In genomic region chr16:31268033-31268365, GRCh38 we compare ENCODE assay signal across 23 cellular contexts. TPM values are rescaled to one million over a fixed set of nuclear protein-coding genes. Genes with fewer than 3 reads are reported as not detected.
A peak's percentile ranks its signal among the peaks of the same experiment; 100 is the strongest.
DNase-seq lines count a peak whose midpoint lies in the region; ATAC-seq and TF ChIP-seq lines count a peak whose summit lies in the region.
"Had no signal": no experiment of that assay in that cellular context is flagged by ENCODE, and none has a peak within 500 bp of the region (broad histone marks: within the 10 kb centered on the region; RNA-seq: fewer than 3 reads in every experiment).

No MANE protein-coding gene starts in this region.

- no peak overlapping the region for H3K4me2 ChIP-seq in GM23338

- H3K36me3 Mint-ChIP-seq in activated CD8-positive, alpha-beta T cell treated with anti-CD3 and anti-CD28 coated beads for 36 hours (ENCODE audit: low read depth): no peaks in the 10 kb centered on the region
- H3K36me3 Mint-ChIP-seq in activated CD8-positive, alpha-beta T cell treated with anti-CD3 and anti-CD28 coated beads, Interleukin-2, amount 10 ng/mL, durations not matched to agents 7 days and 5 days (ENCODE audit: low read depth): peaks cover 14% of the 10 kb centered on the region
- no peaks in the 10 kb centered on the region for H3K36me3 Mint-ChIP-seq in GM23338 (ENCODE audit: low read depth)
- H3K36me3 Mint-ChIP-seq in activated naive CD8-positive, alpha-beta T cell treated with anti-CD3 and anti-CD28 coated beads, Interleukin-2, amount 10 ng/mL, durations not matched to agents 7 days and 5 days: peaks cover 9% of the 10 kb centered on the region
- H3K36me3 Mint-ChIP-seq in neural crest cell (ENCODE audit: low read depth): no peaks in the 10 kb centered on the region
- H3K36me3 Mint-ChIP-seq in endothelial cell (ENCODE audit: low read depth, unreplicated experiment): peaks cover 4% of the 10 kb centered on the region

- no peaks in the 10 kb centered on the region for H3K36me3 ChIP-seq in GM23338 (ENCODE audit: insufficient read depth)
- H3K36me3 ChIP-seq: brain microvascular endothelial cell, colonic mucosa, right atrium auricular region had no signal

- no peaks in the 10 kb centered on the region for H3K79me2 ChIP-seq in GM23338 (replicated peaks; ENCODE audit: insufficient read depth)

- no peaks in the 10 kb centered on the region for H4K20me1 ChIP-seq in GM23338 (replicated peaks; ENCODE audit: insufficient read depth)

- no peaks in the 10 kb centered on the region for H3K27me3 ChIP-seq in GM23338 (ENCODE audit: insufficient read depth)
- H3K27me3 ChIP-seq: brain microvascular endothelial cell, colonic mucosa, right atrium auricular region had no signal

- H3K4me3 ChIP-seq in GM23338: no peak overlapping the region
- H3K4me3 ChIP-seq: colonic mucosa, right atrium auricular region had no signal

- no peak for DNase-seq in activated CD8-positive, alpha-beta T cell treated with anti-CD3 and anti-CD28 coated beads for 36 hours
- DNase-seq in activated CD8-positive, alpha-beta T cell treated with anti-CD3 and anti-CD28 coated beads, Interleukin-2, amount 10 ng/mL, durations not matched to agents 7 days and 5 days: no peak
- no peak for DNase-seq in GM23338 (ENCODE audit: low spot score)
- no peak for DNase-seq in activated naive CD8-positive, alpha-beta T cell treated with anti-CD3 and anti-CD28 coated beads, Interleukin-2, amount 10 ng/mL, durations not matched to agents 7 days and 5 days
- DNase-seq in neural crest cell (ENCODE audit: low read depth, low spot score): no peak
- DNase-seq in omental fat pad (ENCODE audit: low spot score): no peak
- DNase-seq in endothelial cell (ENCODE audit: low spot score): no peak
- DNase-seq in NCI-H748 treated with DMSO at 0.1 percent for 48 hours (lab: John Stamatoyannopoulos, UW): no peak
- DNase-seq: ACHN; brain microvascular endothelial cell; CD4-positive, alpha-beta T cell; colonic mucosa; NCI-H446; OCI-M1 had no signal

- no peak for ATAC-seq in activated CD8-positive, alpha-beta T cell treated with anti-CD3 and anti-CD28 coated beads for 36 hours
- ATAC-seq in activated CD8-positive, alpha-beta T cell treated with anti-CD3 and anti-CD28 coated beads, Interleukin-2, amount 10 ng/mL, durations not matched to agents 7 days and 5 days: no peak
- no peak for ATAC-seq in GM23338
- ATAC-seq in activated naive CD8-positive, alpha-beta T cell treated with anti-CD3 and anti-CD28 coated beads, Interleukin-2, amount 10 ng/mL, durations not matched to agents 7 days and 5 days (ENCODE audit: low read depth): no peak
- no peak for ATAC-seq in omental fat pad (ENCODE audit: low FRiP score)
- ATAC-seq: Right ventricle myocardium inferior had no signal

- intact Hi-C loops in activated CD8-positive, alpha-beta T cell treated with anti-CD3 and anti-CD28 coated beads for 36 hours (cut with micrococcal nuclease): loop anchor here (10.0 kb wide), 1 partner anchor 117 kb away; no protein-coding TSS in a partner anchor

- POLR2A ChIA-PET in activated CD8-positive, alpha-beta T cell treated with anti-CD3 and anti-CD28 coated beads for 36 hours (lab: Charles Lee): interaction anchor here (1.0 kb wide), 3 partner anchors 30 to 150 kb away, joined by 3 read pairs; partner anchors contain the start of gene KAT8
- POLR2A ChIA-PET in activated CD8-positive, alpha-beta T cell treated with anti-CD3 and anti-CD28 coated beads, Interleukin-2, amount 10 ng/mL, durations not matched to agents 7 days and 5 days (lab: Charles Lee): no interaction called here
- POLR2A ChIA-PET in activated naive CD8-positive, alpha-beta T cell treated with anti-CD3 and anti-CD28 coated beads, Interleukin-2, amount 10 ng/mL, durations not matched to agents 7 days and 5 days (lab: Charles Lee): no interaction called here

- peaks cover 4% of the 10 kb centered on the region for H3K27me3 Mint-ChIP-seq in activated CD8-positive, alpha-beta T cell treated with anti-CD3 and anti-CD28 coated beads for 36 hours
- H3K27me3 Mint-ChIP-seq in activated CD8-positive, alpha-beta T cell treated with anti-CD3 and anti-CD28 coated beads, Interleukin-2, amount 10 ng/mL, durations not matched to agents 7 days and 5 days (ENCODE audit: low read depth): no peaks in the 10 kb centered on the region
- H3K27me3 Mint-ChIP-seq in GM23338 (ENCODE audit: insufficient read depth, low read depth, poor library complexity) (peaks cover 9% of the 10 kb centered on the region), neural crest cell (ENCODE audit: low read depth) (peaks cover 45% of the 10 kb centered on the region), endothelial cell (ENCODE audit: unreplicated experiment) (peaks cover 5% of the 10 kb centered on the region)
- peaks cover 4% of the 10 kb centered on the region for H3K27me3 Mint-ChIP-seq in activated naive CD8-positive, alpha-beta T cell treated with anti-CD3 and anti-CD28 coated beads, Interleukin-2, amount 10 ng/mL, durations not matched to agents 7 days and 5 days

- 0 out of 2 replicates have a peak overlapping the region, but pooled peaks have one; percentile 32 for H2AFZ ChIP-seq in GM23338

- H3K4me3 Mint-ChIP-seq in activated CD8-positive, alpha-beta T cell treated with anti-CD3 and anti-CD28 coated beads for 36 hours: no peak overlapping the region
- H3K4me3 Mint-ChIP-seq in activated CD8-positive, alpha-beta T cell treated with anti-CD3 and anti-CD28 coated beads, Interleukin-2, amount 10 ng/mL, durations not matched to agents 7 days and 5 days: no peak overlapping the region
- H3K4me3 Mint-ChIP-seq in GM23338: no peak overlapping the region
- no peak overlapping the region for H3K4me3 Mint-ChIP-seq in activated naive CD8-positive, alpha-beta T cell treated with anti-CD3 and anti-CD28 coated beads, Interleukin-2, amount 10 ng/mL, durations not matched to agents 7 days and 5 days
- no peak overlapping the region for H3K4me3 Mint-ChIP-seq in neural crest cell
- no peak overlapping the region for H3K4me3 Mint-ChIP-seq in endothelial cell (ENCODE audit: unreplicated experiment)
- H3K4me3 Mint-ChIP-seq: CD4-positive, alpha-beta T cell had no signal

- no peak for TF ChIP-seq CTCF in activated CD8-positive, alpha-beta T cell treated with anti-CD3 and anti-CD28 coated beads for 36 hours (IDR thresholded peaks at IDR 0.05)
- TF ChIP-seq CTCF in GM23338 (conservative IDR thresholded peaks at IDR 0.05; ENCODE audit: low read depth in 2 of 2) (no peak), neural crest cell (conservative IDR thresholded peaks at IDR 0.05) (no peak), omental fat pad (IDR thresholded peaks at IDR 0.05) (no peak), endothelial cell (IDR thresholded peaks at IDR 0.05; ENCODE audit: unreplicated experiment) (no peak)

- H3K9me3 Mint-ChIP-seq in activated CD8-positive, alpha-beta T cell treated with anti-CD3 and anti-CD28 coated beads for 36 hours: no peaks in the 10 kb centered on the region
- no peaks in the 10 kb centered on the region for H3K9me3 Mint-ChIP-seq in activated CD8-positive, alpha-beta T cell treated with anti-CD3 and anti-CD28 coated beads, Interleukin-2, amount 10 ng/mL, durations not matched to agents 7 days and 5 days (ENCODE audit: insufficient read depth)
- no peaks in the 10 kb centered on the region for H3K9me3 Mint-ChIP-seq in GM23338
- no peaks in the 10 kb centered on the region for H3K9me3 Mint-ChIP-seq in activated naive CD8-positive, alpha-beta T cell treated with anti-CD3 and anti-CD28 coated beads, Interleukin-2, amount 10 ng/mL, durations not matched to agents 7 days and 5 days
- no peaks in the 10 kb centered on the region for H3K9me3 Mint-ChIP-seq in neural crest cell
- no peaks in the 10 kb centered on the region for H3K9me3 Mint-ChIP-seq in endothelial cell (ENCODE audit: unreplicated experiment)
- H3K9me3 Mint-ChIP-seq: CD4-positive, alpha-beta T cell had no signal

- H3K4me1 Mint-ChIP-seq in activated CD8-positive, alpha-beta T cell treated with anti-CD3 and anti-CD28 coated beads for 36 hours (ENCODE audit: low read depth): peaks cover 34% of the 10 kb centered on the region
- H3K4me1 Mint-ChIP-seq in activated CD8-positive, alpha-beta T cell treated with anti-CD3 and anti-CD28 coated beads, Interleukin-2, amount 10 ng/mL, durations not matched to agents 7 days and 5 days (ENCODE audit: low read depth): peaks cover 31% of the 10 kb centered on the region
- peaks cover 23% of the 10 kb centered on the region for H3K4me1 Mint-ChIP-seq in GM23338
- H3K4me1 Mint-ChIP-seq in activated naive CD8-positive, alpha-beta T cell treated with anti-CD3 and anti-CD28 coated beads, Interleukin-2, amount 10 ng/mL, durations not matched to agents 7 days and 5 days: peaks cover 20% of the 10 kb centered on the region
- no peaks in the 10 kb centered on the region for H3K4me1 Mint-ChIP-seq in neural crest cell
- H3K4me1 Mint-ChIP-seq in endothelial cell (ENCODE audit: unreplicated experiment): no peaks in the 10 kb centered on the region

- H3K27ac Mint-ChIP-seq in activated CD8-positive, alpha-beta T cell treated with anti-CD3 and anti-CD28 coated beads for 36 hours: peak overlapping the region; percentile 18
- H3K27ac Mint-ChIP-seq in activated CD8-positive, alpha-beta T cell treated with anti-CD3 and anti-CD28 coated beads, Interleukin-2, amount 10 ng/mL, durations not matched to agents 7 days and 5 days: no peak overlapping the region
- H3K27ac Mint-ChIP-seq in GM23338 (0 out of 2 replicates have a peak overlapping the region, but pooled peaks have one; percentile 2), neural crest cell (ENCODE audit: unreplicated experiment) (peak overlapping the region; percentile 47), endothelial cell (ENCODE audit: unreplicated experiment) (no peak overlapping the region)
- peak overlapping the region; percentile 1 for H3K27ac Mint-ChIP-seq in activated naive CD8-positive, alpha-beta T cell treated with anti-CD3 and anti-CD28 coated beads, Interleukin-2, amount 10 ng/mL, durations not matched to agents 7 days and 5 days
- H3K27ac Mint-ChIP-seq: CD4-positive, alpha-beta T cell had no signal

- CTCF ChIA-PET in activated CD8-positive, alpha-beta T cell treated with anti-CD3 and anti-CD28 coated beads for 36 hours (lab: Charles Lee): interaction anchor here (2.4 kb wide), 1 partner anchor 114 kb away, joined by 6 read pairs; no protein-coding TSS in a partner anchor
- CTCF ChIA-PET in activated CD8-positive, alpha-beta T cell treated with anti-CD3 and anti-CD28 coated beads, Interleukin-2, amount 10 ng/mL, durations not matched to agents 7 days and 5 days (lab: Charles Lee): interaction anchor here (1.3 to 2.2 kb wide), 2 partner anchors 20 to 115 kb away, joined by 4 to 6 read pairs; no protein-coding TSS in a partner anchor

- H3K9me2 ChIP-seq in GM23338 (ENCODE audit: insufficient read depth): no peaks in the 10 kb centered on the region

- H3F3A ChIP-seq in GM23338 (replicated peaks; ENCODE audit: low read depth): no peaks in the 10 kb centered on the region

- H3K4me1 ChIP-seq in GM23338 (ENCODE audit: insufficient read depth): peaks cover 7% of the 10 kb centered on the region; the same call in 1 of the 2 replicates
- H3K4me1 ChIP-seq: colonic mucosa, right atrium auricular region had no signal

- H3K27ac ChIP-seq in GM23338 (ENCODE audit: low read depth): no peak overlapping the region
- H3K27ac ChIP-seq: brain microvascular endothelial cell, colonic mucosa, HL-60, right atrium auricular region had no signal

RNA-seq across cellular contexts. Expression of gene ITGAM, which starts 8.2 kb away (rescaled TPM):
- under 1 TPM; 0.88 to 0.96 TPM for total RNA-seq in activated CD8-positive, alpha-beta T cell treated with anti-CD3 and anti-CD28 coated beads for 36 hours
- 10 to 100 TPM; 15.3 to 17.7 TPM for total RNA-seq in activated CD8-positive, alpha-beta T cell treated with anti-CD3 and anti-CD28 coated beads, Interleukin-2, amount 10 ng/mL, durations not matched to agents 7 days and 5 days
- 0.14 TPM in 1 of 2 replicates, not detected in the other for total RNA-seq in GM23338 (2014; rRNA removed; shearing (Covaris generic))
- 0.03 and 0.52 TPM in 2 replicates for polyA plus RNA-seq in GM23338 (2016; fragmentation: Nextera tagmentation; extraction: Ambion mirVana)
- total RNA-seq in activated naive CD8-positive, alpha-beta T cell treated with anti-CD3 and anti-CD28 coated beads, Interleukin-2, amount 10 ng/mL, durations not matched to agents 7 days and 5 days: 1 to 10 TPM; 8.3 to 8.9 TPM
- total RNA-seq in neural crest cell (not detected in 2 replicates), omental fat pad (10 to 100 TPM; 23.9 to 58.4 (median 38.8) TPM), endothelial cell (ENCODE audit: unreplicated experiment) (0.74 TPM)
- total RNA-seq: lung microvascular endothelial cell had no signal

RNA-seq across cellular contexts. Expression of gene PYDC1, which starts 51.1 kb away (rescaled TPM):
- not detected for total RNA-seq in activated CD8-positive, alpha-beta T cell treated with anti-CD3 and anti-CD28 coated beads for 36 hours
- total RNA-seq in activated CD8-positive, alpha-beta T cell treated with anti-CD3 and anti-CD28 coated beads, Interleukin-2, amount 10 ng/mL, durations not matched to agents 7 days and 5 days: not detected
- total RNA-seq in GM23338 (2014; rRNA removed; shearing (Covaris generic)): not detected in 2 replicates
- polyA plus RNA-seq in GM23338 (2016; fragmentation: Nextera tagmentation; extraction: Ambion mirVana): 1.8 and 3.0 TPM in 2 replicates
- total RNA-seq in activated naive CD8-positive, alpha-beta T cell treated with anti-CD3 and anti-CD28 coated beads, Interleukin-2, amount 10 ng/mL, durations not matched to agents 7 days and 5 days: not detected
- total RNA-seq in neural crest cell (not detected in 2 replicates), omental fat pad (not detected), endothelial cell (ENCODE audit: unreplicated experiment) (not detected)
- total RNA-seq: CD4-positive, alpha-beta T cell; colonic mucosa; G401; H4; lung microvascular endothelial cell; myocyte; osteoblast; right atrium auricular region; Right ventricle myocardium inferior had no signal
- polyA plus RNA-seq: adipose tissue had no signal

RNA-seq across cellular contexts. Expression of gene TRIM72, which starts 54.1 kb away (rescaled TPM):
- total RNA-seq in activated CD8-positive, alpha-beta T cell treated with anti-CD3 and anti-CD28 coated beads for 36 hours: not detected
- not detected for total RNA-seq in activated CD8-positive, alpha-beta T cell treated with anti-CD3 and anti-CD28 coated beads, Interleukin-2, amount 10 ng/mL, durations not matched to agents 7 days and 5 days
- 1.1 and 1.3 TPM in 2 replicates for total RNA-seq in GM23338 (2014; rRNA removed; shearing (Covaris generic))
- polyA plus RNA-seq in GM23338 (2016; fragmentation: Nextera tagmentation; extraction: Ambion mirVana): 0.54 and 0.81 TPM in 2 replicates
- total RNA-seq in activated naive CD8-positive, alpha-beta T cell treated with anti-CD3 and anti-CD28 coated beads, Interleukin-2, amount 10 ng/mL, durations not matched to agents 7 days and 5 days: not detected
- total RNA-seq in neural crest cell: 0.05 TPM in 1 of 2 replicates, not detected in the other
- under 1 TPM in 1 of 4 donors, not detected in 3; 0.28 TPM for total RNA-seq in omental fat pad
- total RNA-seq in endothelial cell (ENCODE audit: unreplicated experiment): 0.18 TPM
- total RNA-seq: G401, H4, lung microvascular endothelial cell, osteoblast had no signal

Comparison
In these comparisons a context has a peak if more than half of its experiments do, and no peak if none do; other contexts are left out.
1. H3K27ac Mint-ChIP-seq: peak in activated CD8-positive, alpha-beta T cell treated with anti-CD3 and anti-CD28 coated beads for 36 hours (single experiment), GM23338 (single experiment), activated naive CD8-positive, alpha-beta T cell treated with anti-CD3 and anti-CD28 coated beads, Interleukin-2, amount 10 ng/mL, durations not matched to agents 7 days and 5 days (single experiment) and neural crest cell (single experiment); none in activated CD8-positive, alpha-beta T cell treated with anti-CD3 and anti-CD28 coated beads, Interleukin-2, amount 10 ng/mL, durations not matched to agents 7 days and 5 days (single experiment) and endothelial cell (single experiment).